Comparison of ENCODE assay signal across 26 cellular contexts in genomic region chr2:32741575-32741974, GRCh38.
"Had no signal": no experiment of that assay in that cellular context is flagged by ENCODE, and none has a peak within 500 bp of the region (broad histone marks: within the 10 kb centered on the region; RNA-seq: fewer than 3 reads in every experiment).

No MANE protein-coding gene starts in this region.

- ATAC-seq: activated CD4-positive, alpha-beta T cell treated with anti-CD3 and anti-CD28 coated beads for 36 hours; activated T-helper 17 cell treated with anti-CD3 and anti-CD28 coated beads, Interleukin-2, amount 50 U/mL, for 72 hours; gastrocnemius medialis; natural killer cell had no signal

- H3K27ac ChIP-seq: cardiac muscle cell, gastrocnemius medialis, neutrophil, ovary, prostate gland, spleen, thoracic aorta, vagina had no signal

- H3K4me3 ChIP-seq: cardiac muscle cell, gastrocnemius medialis, ovary, prostate gland, spleen, thoracic aorta, vagina had no signal

- DNase-seq: activated B cell treated with CpG ODN at 0.5 μM for 24 hours; activated CD4-positive, alpha-beta T cell treated with anti-CD3 and anti-CD28 coated beads for 36 hours; activated CD4-positive, alpha-beta T cell treated with anti-CD3 and anti-CD28 coated beads, Interleukin-2, amount 50 U/mL, for 4 hours; activated CD8-positive, alpha-beta memory T cell treated with anti-CD3 and anti-CD28 coated beads for 24 hours; activated CD8-positive, alpha-beta memory T cell treated with anti-CD3 and anti-CD28 coated beads, Interleukin-2, amount 50 U/mL, for 4 hours; activated naive CD4-positive, alpha-beta T cell; activated T-cell treated with anti-CD3 and anti-CD28 coated beads, Interleukin-2, amount 50 U/mL, for 24 hours; amniotic stem cell; gastrocnemius medialis; hypothalamus; left ventricle myocardium superior; midbrain; natural killer cell; ovary; spleen; stimulated activated CD4-positive, alpha-beta T cell treated with anti-CD3 and anti-CD28 coated beads, Interleukin-4, amount 100 ng/mL, for 1 hour; stimulated activated naive CD4-positive, alpha-beta T cell; T1000 had no signal

- H3K27ac Mint-ChIP-seq: activated B cell treated with CpG ODN at 0.5 μM for 24 hours; activated CD4-positive, alpha-beta T cell treated with anti-CD3 and anti-CD28 coated beads for 36 hours; activated naive CD8-positive, alpha-beta T cell; activated T-cell treated with anti-CD3 and anti-CD28 coated beads, Interleukin-2, amount 50 U/mL, for 24 hours; activated T-helper 17 cell treated with anti-CD3 and anti-CD28 coated beads, Interleukin-2, amount 50 U/mL, for 72 hours; natural killer cell had no signal

- H3K4me1 Mint-ChIP-seq: activated B cell treated with CpG ODN at 0.5 μM for 24 hours had no signal

- H3K4me1 ChIP-seq: prostate gland, vagina had no signal

- H3K4me3 Mint-ChIP-seq: activated B cell treated with CpG ODN at 0.5 μM for 24 hours; activated CD4-positive, alpha-beta T cell treated with anti-CD3 and anti-CD28 coated beads for 36 hours; activated naive CD8-positive, alpha-beta T cell; activated T-cell treated with anti-CD3 and anti-CD28 coated beads, Interleukin-2, amount 50 U/mL, for 24 hours; activated T-helper 17 cell treated with anti-CD3 and anti-CD28 coated beads, Interleukin-2, amount 50 U/mL, for 72 hours; natural killer cell; type B pancreatic cell had no signal

- H3K36me3 ChIP-seq: cardiac muscle cell, neutrophil, ovary, prostate gland, thoracic aorta, vagina had no signal

- H3K27me3 Mint-ChIP-seq: activated B cell treated with CpG ODN at 0.5 μM for 24 hours; activated CD4-positive, alpha-beta T cell treated with anti-CD3 and anti-CD28 coated beads for 36 hours; activated naive CD8-positive, alpha-beta T cell; activated T-cell treated with anti-CD3 and anti-CD28 coated beads, Interleukin-2, amount 50 U/mL, for 24 hours; activated T-helper 17 cell treated with anti-CD3 and anti-CD28 coated beads, Interleukin-2, amount 50 U/mL, for 72 hours; type B pancreatic cell had no signal

- H3K9me3 Mint-ChIP-seq: activated T-helper 17 cell treated with anti-CD3 and anti-CD28 coated beads, Interleukin-2, amount 50 U/mL, for 72 hours; natural killer cell had no signal

- H3K27me3 ChIP-seq: cardiac muscle cell, gastrocnemius medialis, neutrophil, ovary, spleen, vagina had no signal
